In genomic region chr16:67245674-67246080, GRCh38 we compare ENCODE assay signal across 8 cellular contexts. TPM values are rescaled to one million over a fixed set of nuclear protein-coding genes. Genes with fewer than 3 reads are reported as not detected.
DNase-seq lines count a peak whose midpoint lies in the region; TF ChIP-seq lines count a peak whose summit lies in the region.

No MANE protein-coding gene starts in this region.

- peak overlapping the region; percentile 94 for H3K27ac ChIP-seq in HUES48 (ENCODE audit: low read depth, low read length)

- TF ChIP-seq CTCF in cardiac fibroblast (IDR thresholded peaks at IDR 0.05; ENCODE audit: low read depth, low read length): no peak

- H3K27me3 ChIP-seq in HUES48 (ENCODE audit: control insufficient read depth, insufficient read depth, low read length): peaks cover 25% of the 10 kb centered on the region
- H3K27me3 ChIP-seq in mucosa of stomach (ENCODE audit: control insufficient read depth, insufficient read depth, low read length): peaks cover 31% of the 10 kb centered on the region

- peak; percentile 45 for DNase-seq in A172 (ENCODE audit: low spot score)
- DNase-seq in cardiac fibroblast (ENCODE audit: low read depth in 2 of 2): no peak
- DNase-seq in ACHN: no peak
- DNase-seq in HPDE6-E6E7 (ENCODE audit: extremely low spot score): no peak
- DNase-seq in Ammon's horn (ENCODE audit: low spot score): no peak
- DNase-seq in foreskin melanocyte: no peak

- H3K4me1 ChIP-seq in HUES48 (ENCODE audit: control insufficient read depth, insufficient read depth, low read length) (peaks cover 35% of the 10 kb centered on the region), mucosa of stomach (ENCODE audit: control insufficient read depth, insufficient read depth, low read length) (peaks cover 60% of the 10 kb centered on the region)

- no peaks in the 10 kb centered on the region for H3K9me3 ChIP-seq in HUES48 (ENCODE audit: control insufficient read depth, insufficient read depth, low read length)
- H3K9me3 ChIP-seq in mucosa of stomach (ENCODE audit: control insufficient read depth, low read length): no peaks in the 10 kb centered on the region

- peak overlapping the region; percentile 71 for H3K9ac ChIP-seq in HUES48 (ENCODE audit: low read depth, low read length)
- peak overlapping the region; percentile 71 for H3K9ac ChIP-seq in mucosa of stomach (ENCODE audit: low read length)

- H3K4me3 ChIP-seq in HUES48 (ENCODE audit: low read depth, low read length): peak overlapping the region; percentile 86
- peak overlapping the region; percentile 81 to 85 for H3K4me3 ChIP-seq in cardiac fibroblast (replicated peaks in 1 of 2; ENCODE audit: low read depth in 2 of 2, low read length in 2 of 2)
- peak overlapping the region; percentile 66 for H3K4me3 ChIP-seq in mucosa of stomach (ENCODE audit: low read length)

- H3K36me3 ChIP-seq in HUES48 (ENCODE audit: control insufficient read depth, insufficient read depth, low read length): no peaks in the 10 kb centered on the region; the same call in 1 of the 2 replicates
- no peaks in the 10 kb centered on the region for H3K36me3 ChIP-seq in mucosa of stomach (ENCODE audit: control insufficient read depth, insufficient read depth, low read length)

- in situ Hi-C loops in ACHN (cut with HindIII; ENCODE audit: low pct_ligation_motif_present, low pct_unique_long_range_greater_than_20kb, low sequenced_read_pairs): no loop called here

RNA-seq across cellular contexts. Expression of gene FHOD1, which starts 1.6 kb away (rescaled TPM):
- 10.3 and 13.2 TPM in 2 replicates for total RNA-seq in A172 (2014; rRNA removed; shearing (Covaris generic))

RNA-seq across cellular contexts. Expression of gene SLC9A5, which starts 3.1 kb away (rescaled TPM):
- total RNA-seq in A172 (2014; rRNA removed; shearing (Covaris generic)): 0.03 and 0.29 TPM in 2 replicates

RNA-seq across cellular contexts. Expression of gene TMEM208, which starts 18.7 kb away (rescaled TPM):
- total RNA-seq in A172 (2014; rRNA removed; shearing (Covaris generic)): 48.0 and 59.4 TPM in 2 replicates

RNA-seq across cellular contexts. Expression of gene PLEKHG4, which starts 33.7 kb away (rescaled TPM):
- 0.14 TPM in 1 of 2 replicates, not detected in the other for total RNA-seq in A172 (2014; rRNA removed; shearing (Covaris generic))

RNA-seq across cellular contexts. Expression of gene ELMO3, which starts 46.7 kb away (rescaled TPM):
- 0.24 and 0.48 TPM in 2 replicates for total RNA-seq in A172 (2014; rRNA removed; shearing (Covaris generic))
